In genomic region chr14:63897706-63898105, GRCh38 we compare ENCODE assay signal across 12 cellular contexts. TPM values are rescaled to one million over a fixed set of nuclear protein-coding genes. Genes with fewer than 3 reads are reported as not detected.
DNase-seq lines count a peak whose midpoint lies in the region; ATAC-seq and TF ChIP-seq lines count a peak whose summit lies in the region.
"Had no signal": no experiment of that assay in that cellular context is flagged by ENCODE, and none has a peak within 500 bp of the region (broad histone marks: within the 10 kb centered on the region; RNA-seq: fewer than 3 reads in every experiment).

No MANE protein-coding gene starts in this region.

- in situ Hi-C loops in SK-MEL-5 (cut with HindIII; ENCODE audit: low pct_unique_long_range_greater_than_20kb, low sequenced_read_pairs), result no loop called here

- TF ChIP-seq CTCF in osteocyte (IDR thresholded peaks at IDR 0.05) (no peak), GM20000 (IDR thresholded peaks at IDR 0.05; ENCODE audit: extremely low read depth, missing control alignments) (no peak)

- H3K9me3 ChIP-seq in CD4-positive, alpha-beta memory T cell (ENCODE audit: control insufficient read depth in 1 of 2, low read length in 2 of 2), result no peaks in the 10 kb centered on the region
- H3K9me3 ChIP-seq in MG63, result no peaks in the 10 kb centered on the region
- H3K9me3 ChIP-seq: uterus had no signal

- no peaks in the 10 kb centered on the region for H3K27me3 ChIP-seq in CD4-positive, alpha-beta memory T cell (ENCODE audit: insufficient read depth, low read length)
- H3K27me3 ChIP-seq in MG63, result no peaks in the 10 kb centered on the region
- H3K27me3 ChIP-seq: uterus had no signal

- peaks cover 27 to 72% (median 54%) of the 10 kb centered on the region in 4 donors for H3K4me1 Mint-ChIP-seq in CD4-positive, alpha-beta memory T cell
- peaks cover 66% of the 10 kb centered on the region for H3K4me1 Mint-ChIP-seq in osteocyte (ENCODE audit: unreplicated experiment)

- no peak overlapping the region for H3K27ac ChIP-seq in CD4-positive, alpha-beta memory T cell (ENCODE audit: low read depth, low read length)
- H3K27ac ChIP-seq in caudate nucleus (ENCODE audit: low read depth, low read length), result no peak overlapping the region

- no peak for ATAC-seq in GM18505 (IDR thresholded peaks at IDR 0.05; ENCODE audit: unreplicated experiment)

- peaks cover 40% of the 10 kb centered on the region for H3K4me1 ChIP-seq in CD4-positive, alpha-beta memory T cell (ENCODE audit: insufficient read depth, low read length)
- H3K4me1 ChIP-seq: uterus had no signal

- POLR2A ChIA-PET in CD4-positive, alpha-beta memory T cell (lab: Charles Lee; ENCODE audit: partially characterized antibody), result interaction anchor here (0.9 to 2.9 kb wide), 2 partner anchors 10 to 45 kb away, joined by 4 to 10 read pairs; partner anchors contain the start of gene SYNE2

- DNase-seq in CD4-positive, alpha-beta memory T cell, result no peak
- DNase-seq in SK-MEL-5 (ENCODE audit: low read depth, low spot score), result peak; percentile 32
- peak; percentile 29 for DNase-seq in fibroblast of gingiva (ENCODE audit: low read depth)
- no peak for DNase-seq in osteocyte (ENCODE audit: extremely low spot score, unreplicated experiment)
- no peak for DNase-seq in GM20000 (ENCODE audit: low spot score)
- no peak for DNase-seq in caudate nucleus (lab: John Stamatoyannopoulos, UW)
- no peak for DNase-seq in MG63
- DNase-seq: glutamatergic neuron, NCI-H2171 treated with DMSO at 0.1 percent for 48 hours, uterus had no signal

- no peaks in the 10 kb centered on the region for H3K36me3 ChIP-seq in CD4-positive, alpha-beta memory T cell (ENCODE audit: insufficient read depth, low read length)
- no peaks in the 10 kb centered on the region for H3K36me3 ChIP-seq in MG63
- H3K36me3 ChIP-seq: uterus had no signal

- intact Hi-C loops in CD4-positive, alpha-beta memory T cell (cut with micrococcal nuclease), result no loop called here

- H3K27me3 Mint-ChIP-seq in CD4-positive, alpha-beta memory T cell, result no peaks in the 10 kb centered on the region
- H3K27me3 Mint-ChIP-seq in osteocyte (ENCODE audit: unreplicated experiment), result no peaks in the 10 kb centered on the region

- peak overlapping the region in 1 of 8 donors; percentile 3 for H3K4me3 Mint-ChIP-seq in CD4-positive, alpha-beta memory T cell
- no peak overlapping the region for H3K4me3 Mint-ChIP-seq in osteocyte (ENCODE audit: unreplicated experiment)

- no peak overlapping the region for H3K4me3 ChIP-seq in CD4-positive, alpha-beta memory T cell (ENCODE audit: low read length in 2 of 2)
- no peak overlapping the region for H3K4me3 ChIP-seq in MG63
- H3K4me3 ChIP-seq: lung, uterus had no signal

- peak overlapping the region in 5 of 7 donors; percentile 1 to 84 (median 21) for H3K27ac Mint-ChIP-seq in CD4-positive, alpha-beta memory T cell
- peak overlapping the region; percentile 89 for H3K27ac Mint-ChIP-seq in osteocyte (ENCODE audit: unreplicated experiment)

- H3K9me3 Mint-ChIP-seq in CD4-positive, alpha-beta memory T cell, result peaks cover 0 to 4% (median 0%) of the 10 kb centered on the region in 8 donors
- no peaks in the 10 kb centered on the region for H3K9me3 Mint-ChIP-seq in osteocyte (ENCODE audit: unreplicated experiment)

- CTCF ChIA-PET in CD4-positive, alpha-beta memory T cell (lab: Charles Lee; ENCODE audit: partially characterized antibody), result interaction anchor here (1.4 kb wide), 1 partner anchor 57 kb away, joined by 3 read pairs; no protein-coding TSS in a partner anchor

- H3K36me3 Mint-ChIP-seq in CD4-positive, alpha-beta memory T cell, result peaks cover 4 to 11% of the 10 kb centered on the region in 2 donors
- H3K36me3 Mint-ChIP-seq in osteocyte (ENCODE audit: unreplicated experiment), result peaks cover 3% of the 10 kb centered on the region

- TF ChIP-seq POLR2A in GM18505 (IDR thresholded peaks at IDR 0.05; ENCODE audit: borderline replicate concordance, extremely low read depth, insufficient read depth, insufficient read length), result no peak

RNA-seq across cellular contexts. Expression of gene SYNE2, which starts 44.9 kb away (rescaled TPM):
- 100 to 1,000 TPM; 259 to 280 TPM for total RNA-seq in CD4-positive, alpha-beta memory T cell
- 100 to 1,000 TPM in 1 of 2 donors, 10 to 100 TPM in 1; 14.2 to 120 TPM for polyA plus RNA-seq in CD4-positive, alpha-beta memory T cell
- total RNA-seq in SK-MEL-5 (2014; rRNA removed; shearing (Covaris generic)), result 33.4 and 35.2 TPM in 2 replicates
- 34.6 and 50.7 TPM in 2 replicates for polyA plus RNA-seq in SK-MEL-5 (2015; cell fraction: cytosol; rRNA removed)
- 52.2 and 79.7 TPM in 2 replicates for polyA plus RNA-seq in SK-MEL-5 (2015; cell fraction: nucleus; rRNA removed)
- 28.4 and 31.9 TPM in 2 replicates for total RNA-seq in osteocyte
- 2.6 and 8.2 TPM in 2 replicates for total RNA-seq in MG63 (2014; rRNA removed; shearing (Covaris generic); ENCODE audit: low replicate concordance)

Comparison
In these comparisons a context has a peak if more than half of its experiments do, and no peak if none do; other contexts are left out.
1. DNase-seq: peak in SK-MEL-5 (single experiment) and fibroblast of gingiva (single experiment); none in CD4-positive, alpha-beta memory T cell (0 of 5), osteocyte (single experiment), GM20000 (single experiment), caudate nucleus (0 of 61) and MG63 (single experiment).